10 cellular contexts compared by ENCODE assay signal in the genomic region with DNA sequence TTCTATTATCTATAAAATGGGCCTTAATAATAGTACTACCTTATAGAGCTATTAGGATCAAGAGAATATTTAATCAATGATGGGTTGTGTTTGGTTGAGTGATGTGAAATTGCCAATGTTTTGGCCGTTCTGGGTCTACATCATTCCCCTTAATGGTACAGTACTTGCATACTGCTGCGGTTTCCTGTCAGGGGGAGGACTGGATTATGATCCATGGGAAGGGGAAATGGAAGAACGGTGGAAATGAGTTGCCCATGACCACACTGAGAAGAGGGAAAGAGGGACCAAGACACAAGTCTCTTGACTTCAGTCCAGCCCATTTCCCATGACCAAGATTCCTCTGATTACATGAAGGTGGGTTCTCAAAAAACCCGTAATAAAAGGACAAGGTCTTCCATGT. TPM values are rescaled to one million over a fixed set of nuclear protein-coding genes. Genes with fewer than 3 reads are reported as not detected.
A peak's percentile ranks its signal among the peaks of the same experiment; 100 is the strongest.
DNase-seq lines count a peak whose midpoint lies in the region; ATAC-seq and TF ChIP-seq lines count a peak whose summit lies in the region.
"Had no signal": no experiment of that assay in that cellular context is flagged by ENCODE, and none has a peak within 500 bp of the region (broad histone marks: within the 10 kb centered on the region; RNA-seq: fewer than 3 reads in every experiment).

No MANE protein-coding gene starts in this region.

- H3K27me3 Mint-ChIP-seq in activated T-cell treated with anti-CD3 and anti-CD28 coated beads, Interleukin-2, amount 50 U/mL, for 72 hours (ENCODE audit: low read depth), result no peaks in the 10 kb centered on the region
- no peaks in the 10 kb centered on the region for H3K27me3 Mint-ChIP-seq in activated B cell treated with CpG ODN at 0.5 μM for 24 hours

- TF ChIP-seq POLR2A in thyroid gland (IDR thresholded peaks at IDR 0.05), result no peak

- H3K36me3 ChIP-seq in thyroid gland, result peaks cover 11 to 15% of the 10 kb centered on the region in 2 donors

- H3K4me3 ChIP-seq in thyroid gland (replicated peaks in 1 of 3), result no peak overlapping the region

- POLR2A ChIA-PET in activated B cell treated with CpG ODN at 0.5 μM for 24 hours (lab: Charles Lee), result interaction anchor here (1.1 kb wide), 1 partner anchor 35 kb away, joined by 3 read pairs; no protein-coding TSS in a partner anchor

- no peaks in the 10 kb centered on the region for H3K9me3 ChIP-seq in thyroid gland
- H3K9me3 ChIP-seq: BE2C had no signal

- TF ChIP-seq CTCF in activated B cell treated with CpG ODN at 0.5 μM for 24 hours (IDR thresholded peaks at IDR 0.05) (no peak), thyroid gland (IDR thresholded peaks at IDR 0.05) (no peak)

- H3K4me1 Mint-ChIP-seq in activated T-cell treated with anti-CD3 and anti-CD28 coated beads, Interleukin-2, amount 50 U/mL, for 72 hours (ENCODE audit: low read depth), result peaks cover 41% of the 10 kb centered on the region
- H3K4me1 Mint-ChIP-seq in activated B cell treated with CpG ODN at 0.5 μM for 24 hours, result peaks cover 23% of the 10 kb centered on the region

- CTCF ChIA-PET in activated B cell treated with CpG ODN at 0.5 μM for 24 hours (lab: Charles Lee), result no interaction called here

- peaks cover 4 to 11% of the 10 kb centered on the region in 2 donors for H3K36me3 Mint-ChIP-seq in activated T-cell treated with anti-CD3 and anti-CD28 coated beads, Interleukin-2, amount 50 U/mL, for 72 hours (ENCODE audit: insufficient read depth in 2 of 2)
- peaks cover 35% of the 10 kb centered on the region for H3K36me3 Mint-ChIP-seq in activated B cell treated with CpG ODN at 0.5 μM for 24 hours (ENCODE audit: low read depth)

- H3K4me3 Mint-ChIP-seq in activated T-cell treated with anti-CD3 and anti-CD28 coated beads, Interleukin-2, amount 50 U/mL, for 72 hours, result peak overlapping the region; percentile 96 to 98
- H3K4me3 Mint-ChIP-seq in activated B cell treated with CpG ODN at 0.5 μM for 24 hours, result peak overlapping the region; percentile 93

- 84 to 90% methylated on average over 4 of the region's 4 CpGs for whole genome bisulfite sequencing in thyroid gland, 2 donors

- intact Hi-C loops in activated B cell treated with CpG ODN at 0.5 μM for 24 hours (cut with micrococcal nuclease) (no loop called here), thyroid gland (cut with DNase I) (no loop called here), left colon (cut with DNase I, micrococcal nuclease) (no loop called here)

- ATAC-seq in activated T-cell treated with anti-CD3 and anti-CD28 coated beads, Interleukin-2, amount 50 U/mL, for 72 hours (replicated peaks in 1 of 2), result no peak
- no peak for ATAC-seq in activated B cell treated with CpG ODN at 0.5 μM for 24 hours (ENCODE audit: low read depth)
- no peak for ATAC-seq in HG02642 (IDR thresholded peaks at IDR 0.05; ENCODE audit: poor library complexity, unreplicated experiment)
- ATAC-seq in HG02840 (IDR thresholded peaks at IDR 0.05; ENCODE audit: low FRiP score, unreplicated experiment), result no peak
- ATAC-seq in left colon, result no peak

- no peaks in the 10 kb centered on the region for H3K9me3 Mint-ChIP-seq in activated T-cell treated with anti-CD3 and anti-CD28 coated beads, Interleukin-2, amount 50 U/mL, for 72 hours
- H3K9me3 Mint-ChIP-seq in activated B cell treated with CpG ODN at 0.5 μM for 24 hours, result no peaks in the 10 kb centered on the region

- H3K27me3 ChIP-seq in thyroid gland, result no peaks in the 10 kb centered on the region
- H3K27me3 ChIP-seq: BE2C had no signal

- H3K27ac ChIP-seq in thyroid gland, result peak overlapping the region in 2 of 3 donors; percentile 59 to 85

- no peak overlapping the region for H3K27ac Mint-ChIP-seq in activated T-cell treated with anti-CD3 and anti-CD28 coated beads, Interleukin-2, amount 50 U/mL, for 72 hours
- H3K27ac Mint-ChIP-seq in activated B cell treated with CpG ODN at 0.5 μM for 24 hours, result no peak overlapping the region

- peaks cover 6 to 21% of the 10 kb centered on the region in 2 donors for H3K4me1 ChIP-seq in thyroid gland
- H3K4me1 ChIP-seq: BE2C had no signal

- DNase-seq in activated T-cell treated with anti-CD3 and anti-CD28 coated beads, Interleukin-2, amount 50 U/mL, for 72 hours, result no peak
- no peak for DNase-seq in activated T-cell treated with anti-CD3 and anti-CD28 coated beads, Interleukin-2, amount 50 U/mL, for 48 hours
- DNase-seq in activated B cell treated with CpG ODN at 0.5 μM for 24 hours (no peak), kidney tubule cell (ENCODE audit: low spot score) (peak; percentile 20), thyroid gland (no peak), left colon (no peak)
- DNase-seq: BE2C; stimulated activated CD4-positive, alpha-beta T cell treated with anti-CD3 and anti-CD28 coated beads, Interleukin-12 subunit alpha, Interleukin-12 subunit beta, amount 100 ng/mL, for 4 hours had no signal

RNA-seq across cellular contexts. Expression of gene MRPS24, which starts 1.0 kb away (rescaled TPM):
- 100 to 1,000 TPM in 1 of 2 donors, 10 to 100 TPM in 1; 82.7 to 100 TPM for total RNA-seq in activated T-cell treated with anti-CD3 and anti-CD28 coated beads, Interleukin-2, amount 50 U/mL, for 72 hours
- total RNA-seq in activated B cell treated with CpG ODN at 0.5 μM for 24 hours (73.1 and 78.1 TPM in 2 replicates), thyroid gland (100 to 1,000 TPM in 1 of 4 donors, 10 to 100 TPM in 3; 52.2 to 110 (median 88.7) TPM), left colon (10 to 100 TPM; 90.9 to 94.7 TPM)

RNA-seq across cellular contexts. Expression of gene URGCP, which starts 36.1 kb away (rescaled TPM):
- 10 to 100 TPM; 34.4 to 36.8 TPM for total RNA-seq in activated T-cell treated with anti-CD3 and anti-CD28 coated beads, Interleukin-2, amount 50 U/mL, for 72 hours
- total RNA-seq in activated B cell treated with CpG ODN at 0.5 μM for 24 hours, result 21.6 and 23.3 TPM in 2 replicates
- total RNA-seq in thyroid gland, result 10 to 100 TPM; 33.2 to 51.6 (median 41.0) TPM
- total RNA-seq in left colon, result 10 to 100 TPM; 63.3 to 75.7 TPM

RNA-seq across cellular contexts. Expression of gene UBE2D4, which starts 55.9 kb away (rescaled TPM):
- total RNA-seq in activated T-cell treated with anti-CD3 and anti-CD28 coated beads, Interleukin-2, amount 50 U/mL, for 72 hours, result 1 to 10 TPM; 6.7 to 9.0 TPM
- total RNA-seq in activated B cell treated with CpG ODN at 0.5 μM for 24 hours, result 18.9 and 19.6 TPM in 2 replicates
- 10 to 100 TPM; 28.2 to 50.4 (median 31.1) TPM for total RNA-seq in thyroid gland
- total RNA-seq in left colon, result 10 to 100 TPM in 1 of 2 donors, 1 to 10 TPM in 1; 9.2 to 13.1 TPM
